8 cellular contexts compared by ENCODE assay signal in genomic region chr3:42701371-42702065, GRCh38. TPM values are rescaled to one million over a fixed set of nuclear protein-coding genes. Genes with fewer than 3 reads are reported as not detected.
DNase-seq lines count a peak whose midpoint lies in the region; ATAC-seq and TF ChIP-seq lines count a peak whose summit lies in the region.

No MANE protein-coding gene starts in this region.

- no peaks in the 10 kb centered on the region for H3K36me3 Mint-ChIP-seq in activated T-helper 17 cell treated with anti-CD3 and anti-CD28 coated beads, Interleukin-2, amount 50 U/mL, for 72 hours (ENCODE audit: low read depth)
- no peaks in the 10 kb centered on the region for H3K36me3 Mint-ChIP-seq in progenitor cell of endocrine pancreas (ENCODE audit: insufficient read depth)

- no peaks in the 10 kb centered on the region for H3K27me3 Mint-ChIP-seq in activated T-helper 17 cell treated with anti-CD3 and anti-CD28 coated beads, Interleukin-2, amount 50 U/mL, for 72 hours
- peaks cover 10% of the 10 kb centered on the region for H3K27me3 Mint-ChIP-seq in progenitor cell of endocrine pancreas

- H3K27ac Mint-ChIP-seq in activated T-helper 17 cell treated with anti-CD3 and anti-CD28 coated beads, Interleukin-2, amount 50 U/mL, for 72 hours = no peak overlapping the region
- H3K27ac Mint-ChIP-seq in progenitor cell of endocrine pancreas = no peak overlapping the region

- DNase-seq in RKO (ENCODE audit: low spot score) = peak; percentile 54
- DNase-seq in Right ventricle myocardium inferior (ENCODE audit: missing footprints) = peak; percentile 87
- peak; percentile 72 for DNase-seq in progenitor cell of endocrine pancreas (ENCODE audit: low spot score, unreplicated experiment)
- DNase-seq in NCI-H82 treated with DMSO at 0.1 percent for 48 hours (lab: John Stamatoyannopoulos, UW; ENCODE audit: unreplicated experiment) = no peak

- no peak overlapping the region for H3K4me3 Mint-ChIP-seq in activated T-helper 17 cell treated with anti-CD3 and anti-CD28 coated beads, Interleukin-2, amount 50 U/mL, for 72 hours
- H3K4me3 Mint-ChIP-seq in progenitor cell of endocrine pancreas (ENCODE audit: low read depth) = no peak overlapping the region

- no peaks in the 10 kb centered on the region for H3K4me1 Mint-ChIP-seq in activated T-helper 17 cell treated with anti-CD3 and anti-CD28 coated beads, Interleukin-2, amount 50 U/mL, for 72 hours
- H3K4me1 Mint-ChIP-seq in progenitor cell of endocrine pancreas (ENCODE audit: low read depth) = no peaks in the 10 kb centered on the region

- ATAC-seq in GM19463 (IDR thresholded peaks at IDR 0.05; ENCODE audit: unreplicated experiment) (peak; percentile 41), Right ventricle myocardium inferior (peak; percentile 75), HG02642 (IDR thresholded peaks at IDR 0.05; ENCODE audit: poor library complexity, unreplicated experiment) (no peak), HG03565 (IDR thresholded peaks at IDR 0.05; ENCODE audit: unreplicated experiment) (no peak)
- ATAC-seq in activated T-helper 17 cell treated with anti-CD3 and anti-CD28 coated beads, Interleukin-2, amount 50 U/mL, for 72 hours (replicated peaks) = peak; percentile 64

- intact Hi-C loops in Right ventricle myocardium inferior (cut with DNase I) = loop anchor here (1.0 kb wide), 4 partner anchors 17 to 48 kb away; partner anchors contain the start of gene ZBTB47

- TF ChIP-seq CTCF in progenitor cell of endocrine pancreas (IDR thresholded peaks at IDR 0.05; ENCODE audit: unreplicated experiment) = no peak

- H3K9me3 Mint-ChIP-seq in activated T-helper 17 cell treated with anti-CD3 and anti-CD28 coated beads, Interleukin-2, amount 50 U/mL, for 72 hours = no peaks in the 10 kb centered on the region
- H3K9me3 Mint-ChIP-seq in progenitor cell of endocrine pancreas (ENCODE audit: low read depth) = no peaks in the 10 kb centered on the region

RNA-seq across cellular contexts. Expression of gene HHATL, which starts 1.1 kb away (rescaled TPM):
- total RNA-seq in activated T-helper 17 cell treated with anti-CD3 and anti-CD28 coated beads, Interleukin-2, amount 50 U/mL, for 72 hours = not detected
- total RNA-seq in Right ventricle myocardium inferior (440 TPM), progenitor cell of endocrine pancreas (not detected in 2 replicates)

RNA-seq across cellular contexts. Expression of gene KLHL40, which starts 16.2 kb away (rescaled TPM):
- total RNA-seq in activated T-helper 17 cell treated with anti-CD3 and anti-CD28 coated beads, Interleukin-2, amount 50 U/mL, for 72 hours = not detected
- total RNA-seq in Right ventricle myocardium inferior (not detected), progenitor cell of endocrine pancreas (not detected in 2 replicates)

RNA-seq across cellular contexts. Expression of gene ZBTB47, which starts 48.0 kb away (rescaled TPM):
- 1 to 10 TPM in 1 of 2 donors, under 1 TPM in 1; 0.19 to 1.2 TPM for total RNA-seq in activated T-helper 17 cell treated with anti-CD3 and anti-CD28 coated beads, Interleukin-2, amount 50 U/mL, for 72 hours
- total RNA-seq in Right ventricle myocardium inferior (80.2 TPM), progenitor cell of endocrine pancreas (9.1 and 9.7 TPM in 2 replicates)

Comparison
In these comparisons a context has a peak if more than half of its experiments do, and no peak if none do; other contexts are left out.
1. ATAC-seq: peak in GM19463 (single experiment), activated T-helper 17 cell treated with anti-CD3 and anti-CD28 coated beads, Interleukin-2, amount 50 U/mL, for 72 hours (single experiment) and Right ventricle myocardium inferior (single experiment); none in HG02642 (single experiment) and HG03565 (single experiment).
2. RNA of gene HHATL, which starts 1.1 kb away (total RNA-seq): 440 TPM in Right ventricle myocardium inferior (single experiment); not detected in activated T-helper 17 cell treated with anti-CD3 and anti-CD28 coated beads, Interleukin-2, amount 50 U/mL, for 72 hours and not detected in progenitor cell of endocrine pancreas; every median in the first group is over 100 times any median in the second.